28 cellular contexts compared by ENCODE assay signal in the genomic region with DNA sequence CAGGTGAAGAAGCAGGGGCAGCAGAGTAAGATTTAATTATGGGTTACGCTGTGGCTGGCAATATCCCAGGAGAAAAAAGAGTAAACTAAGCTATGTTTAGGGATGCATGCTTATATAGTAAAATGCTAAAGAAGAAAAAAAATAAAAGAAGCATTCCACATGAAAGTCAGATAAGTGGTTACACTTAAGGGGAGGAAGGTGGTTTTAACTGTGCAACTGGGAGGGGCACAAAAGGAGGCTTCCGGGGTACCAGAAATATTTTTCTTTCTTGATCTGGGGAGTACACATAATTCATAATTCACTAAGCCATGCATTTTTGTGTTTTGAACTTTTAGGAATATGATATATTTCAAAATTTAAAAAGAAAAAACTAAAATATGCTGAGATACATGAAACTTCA.
"Had no signal": no experiment of that assay in that cellular context is flagged by ENCODE, and none has a peak within 500 bp of the region (broad histone marks: within the 10 kb centered on the region; RNA-seq: fewer than 3 reads in every experiment).

No MANE protein-coding gene starts in this region.

- ATAC-seq: esophagus mucosa; left cardiac atrium; left lung; naive thymus-derived CD4-positive, alpha-beta T cell; psoas muscle; right cardiac atrium; stimulated activated memory B cell treated with anti-CD40 and anti-IgM and Interleukin-4, amounts not matched to agents 10 μg/mL and 1 μg/mL and 100 μg/mL, for 72 hours; stimulated activated naive CD8-positive, alpha-beta T cell treated with anti-CD3 and anti-CD28 coated beads, Interleukin-15, Interleukin-2, amounts not matched to agents 100 U/mL and 50 U/mL, for 24 hours had no signal

- H3K4me3 Mint-ChIP-seq: naive thymus-derived CD4-positive, alpha-beta T cell; stimulated activated memory B cell treated with anti-CD40 and anti-IgM and Interleukin-4, amounts not matched to agents 10 μg/mL and 1 μg/mL and 100 μg/mL, for 72 hours; type B pancreatic cell had no signal

- H3K27ac Mint-ChIP-seq: stimulated activated memory B cell treated with anti-CD40 and anti-IgM and Interleukin-4, amounts not matched to agents 10 μg/mL and 1 μg/mL and 100 μg/mL, for 72 hours; type B pancreatic cell had no signal

- H3K4me3 ChIP-seq: dorsolateral prefrontal cortex, heart right ventricle, left lung, ovary, psoas muscle, sigmoid colon, testis, tibial artery had no signal

- H3K9me3 Mint-ChIP-seq: naive thymus-derived CD4-positive, alpha-beta T cell; stimulated activated memory B cell treated with anti-CD40 and anti-IgM and Interleukin-4, amounts not matched to agents 10 μg/mL and 1 μg/mL and 100 μg/mL, for 72 hours; type B pancreatic cell had no signal

- H3K4me1 ChIP-seq: left lung, psoas muscle, testis, tibial artery had no signal

- H3K27ac ChIP-seq: dorsolateral prefrontal cortex, epithelial cell of prostate, left lung, ovary, psoas muscle, sigmoid colon, testis, tibial artery had no signal

- H3K27me3 Mint-ChIP-seq: naive thymus-derived CD4-positive, alpha-beta T cell; stimulated activated memory B cell treated with anti-CD40 and anti-IgM and Interleukin-4, amounts not matched to agents 10 μg/mL and 1 μg/mL and 100 μg/mL, for 72 hours; type B pancreatic cell had no signal

- H3K9me3 ChIP-seq: heart right ventricle, left lung, ovary, psoas muscle, sigmoid colon, testis, tibial artery had no signal

- H3K27me3 ChIP-seq: dorsolateral prefrontal cortex, heart right ventricle, left lung, ovary, sigmoid colon, testis, tibial artery had no signal

- DNase-seq: dorsolateral prefrontal cortex; effector CD4-positive, alpha-beta T cell; foreskin fibroblast; glutamatergic neuron; heart right ventricle; hippocampal formation; left cardiac atrium; left lung; mesenchymal stem cell; midbrain; naive thymus-derived CD4-positive, alpha-beta T cell; occipital lobe; ovary; posterior cingulate gyrus; psoas muscle; right cardiac atrium; sigmoid colon; stimulated activated CD4-positive, alpha-beta T cell treated with anti-CD3 and anti-CD28 coated beads, Interleukin-4, amount 100 ng/mL, for 4 hours; stimulated activated naive CD8-positive, alpha-beta T cell treated with anti-CD3 and anti-CD28 coated beads, Interleukin-15, Interleukin-2, amounts not matched to agents 100 U/mL and 50 U/mL, for 24 hours; substantia nigra; testis; tibial artery had no signal

- H3K36me3 ChIP-seq: ovary had no signal

- FAIRE-seq: colon, islet of Langerhans had no signal
